Comparison of ENCODE assay signal across 8 cellular contexts in genomic region chr2:219245148-219245898, GRCh38. TPM values are rescaled to one million over a fixed set of nuclear protein-coding genes. Genes with fewer than 3 reads are reported as not detected.
DNase-seq lines count a peak whose midpoint lies in the region; ATAC-seq and TF ChIP-seq lines count a peak whose summit lies in the region.

Gene GLB1L, minus strand, starts transcription at chr2:219245444. Its CDS starts 1,871 bp downstream, at chr2:219243573.
Gene STK16, plus strand, starts transcription at chr2:219245479. Its CDS starts 521 bp downstream, at chr2:219246000.

- peak within 1 kb of the TSS; percentile 95 for H3K4me3 Mint-ChIP-seq in type B pancreatic cell

- H3K36me3 ChIP-seq in adrenal gland (replicated peaks in 1 of 2) (peaks cover 0 to 17% of the 10 kb centered on the region in 2 donors), heart right ventricle (peaks cover 0 to 30% (median 3%) of the 10 kb centered on the region in 9 donors)

- H3K9me3 ChIP-seq in adrenal gland (replicated peaks in 1 of 3) (no peaks in the 10 kb centered on the region), heart right ventricle (no peaks in the 10 kb centered on the region)

- H3K4me1 Mint-ChIP-seq in type B pancreatic cell (ENCODE audit: unreplicated experiment), result peaks cover 14% of the 10 kb centered on the region

- H3K27me3 ChIP-seq in adrenal gland (no peaks in the 10 kb centered on the region), heart right ventricle (no peaks in the 10 kb centered on the region)

- peak; percentile 96 for DNase-seq in GM12865 (ENCODE audit: low read depth)
- DNase-seq in NAMALWA (ENCODE audit: low spot score), result peak; percentile 91
- DNase-seq in SW 1271 (lab: John Stamatoyannopoulos, UW), result peak; percentile 68 to 82
- DNase-seq in adrenal gland, result peak; percentile 92 to 98 (median 96)
- peak; percentile 95 for DNase-seq in heart right ventricle
- DNase-seq in posterior vena cava (ENCODE audit: low spot score), result peak; percentile 99
- peak; percentile 95 for DNase-seq in type B pancreatic cell (ENCODE audit: extremely low spot score, unreplicated experiment)

- H3K27me3 Mint-ChIP-seq in type B pancreatic cell, result no peaks in the 10 kb centered on the region

- H3K4me3 ChIP-seq in GM12865 (ENCODE audit: low read depth, low read length) (peak within 1 kb of the TSS; percentile 82), adrenal gland (peak within 1 kb of the TSS; percentile 54 to 70 (median 65)), heart right ventricle (peak within 1 kb of the TSS; percentile 74 to 96 (median 85))

- intact Hi-C loops in adrenal gland (cut with DNase I), result loop anchor here (10.0 kb wide), 1 partner anchor 49 kb away; no protein-coding TSS in a partner anchor
- intact Hi-C loops in heart right ventricle (cut with DNase I), result loop anchor here in 1 of 10 donors (2.0 kb wide), 1 partner anchor 49 kb away; no protein-coding TSS in a partner anchor
- intact Hi-C loops in posterior vena cava (cut with DNase I), result no loop called here

- H3K27ac ChIP-seq in adrenal gland (peak within 1 kb of the TSS; percentile 68 to 96 (median 87)), heart right ventricle (peak within 1 kb of the TSS; percentile 49 to 99 (median 95))

- H3K4me1 ChIP-seq in adrenal gland (replicated peaks in 1 of 2) (peaks cover 28 to 35% of the 10 kb centered on the region in 2 donors), heart right ventricle (peaks cover 24 to 56% (median 43%) of the 10 kb centered on the region in 9 donors)

- ATAC-seq in HG02571 (IDR thresholded peaks at IDR 0.05; ENCODE audit: unreplicated experiment) (peak; percentile 68), heart right ventricle (peak; percentile 94 to 97 (median 96))

- WGBS in adrenal gland, 4 donors, result 0 to 1% (median 0%) methylated on average over 3 to 46 of the region's 46 CpGs
- WGBS in heart right ventricle, 2 donors, result 0 to 1% methylated on average over 46 of the region's 46 CpGs

- TF ChIP-seq CTCF in GM12865 (IDR thresholded peaks at IDR 0.05; ENCODE audit: insufficient read depth, low read depth, low read length, missing control alignments), result no peak
- no peak for TF ChIP-seq CTCF in adrenal gland (IDR thresholded peaks at IDR 0.05)
- no peak for TF ChIP-seq CTCF in heart right ventricle (IDR thresholded peaks at IDR 0.05)
- TF ChIP-seq CTCF in type B pancreatic cell (conservative IDR thresholded peaks at IDR 0.05), result no peak

- peak; percentile 68 to 87 for TF ChIP-seq POLR2A in adrenal gland (IDR thresholded peaks at IDR 0.05)

- no peaks in the 10 kb centered on the region for H3K9me3 Mint-ChIP-seq in type B pancreatic cell

- H3K36me3 Mint-ChIP-seq in type B pancreatic cell, result no peaks in the 10 kb centered on the region

- H3K27ac Mint-ChIP-seq in type B pancreatic cell, result peak within 1 kb of the TSS; percentile 93

RNA-seq across cellular contexts. Expression of gene GLB1L, which starts in this region (rescaled TPM):
- total RNA-seq in adrenal gland (10 to 100 TPM in 6 of 8 donors, 1 to 10 TPM in 2; 6.3 to 25.0 (median 14.5) TPM), heart right ventricle (1 to 10 TPM; 1.6 to 5.2 (median 2.6) TPM), posterior vena cava (1 to 10 TPM; 5.3 to 7.5 TPM), type B pancreatic cell (ENCODE audit: low replicate concordance) (4.4 and 16.1 TPM in 2 replicates)
- polyA plus RNA-seq in adrenal gland (10 to 100 TPM; 12.6 to 18.1 (median 14.9) TPM), heart right ventricle (1 to 10 TPM; 1.5 to 2.1 TPM)

RNA-seq across cellular contexts. Expression of gene STK16, which starts in this region (rescaled TPM):
- 10 to 100 TPM; 19.2 to 55.8 (median 30.1) TPM for total RNA-seq in adrenal gland
- 10 to 100 TPM; 24.7 to 27.1 (median 26.8) TPM for polyA plus RNA-seq in adrenal gland
- 10 to 100 TPM; 14.6 to 23.1 (median 19.7) TPM for total RNA-seq in heart right ventricle
- polyA plus RNA-seq in heart right ventricle, result 10 to 100 TPM; 12.9 to 26.7 TPM
- 10 to 100 TPM; 15.8 to 16.5 TPM for total RNA-seq in posterior vena cava
- 34.2 and 37.5 TPM in 2 replicates for total RNA-seq in type B pancreatic cell (ENCODE audit: low replicate concordance)

Comparison
In these comparisons a context has a peak if more than half of its experiments do, and no peak if none do; other contexts are left out.
1. Peak in every context shown above with its lines: DNase-seq, ATAC-seq, H3K4me3 ChIP-seq and H3K27ac ChIP-seq.
2. RNA of gene GLB1L (polyA plus RNA-seq): 12.6 to 18.1 TPM in adrenal gland; 1.5 to 2.1 TPM in heart right ventricle; every median in the first group is over 4 times any median in the second.
3. intact Hi-C loops: an anchor here in adrenal gland (10.0 kb wide); none called in posterior vena cava.